Comparison of ENCODE assay signal across 20 cellular contexts in genomic region chr14:70896981-70897380, GRCh38. TPM values are rescaled to one million over a fixed set of nuclear protein-coding genes. Genes with fewer than 3 reads are reported as not detected.
DNase-seq lines count a peak whose midpoint lies in the region; ATAC-seq and TF ChIP-seq lines count a peak whose summit lies in the region.
"Had no signal": no experiment of that assay in that cellular context is flagged by ENCODE, and none has a peak within 500 bp of the region (broad histone marks: within the 10 kb centered on the region; RNA-seq: fewer than 3 reads in every experiment).

No MANE protein-coding gene starts in this region.

- peak overlapping the region; percentile 68; the same call in 1 of the 2 replicates for H2AK5ac ChIP-seq in IMR-90 (ENCODE audit: low read depth, low read length)
- H2AK5ac ChIP-seq in trophoblast cell (ENCODE audit: low read length): no peak overlapping the region

- H3K27ac ChIP-seq in AG04450 (ENCODE audit: low read depth, low read length) (peak overlapping the region; percentile 73), IMR-90 (ENCODE audit: insufficient read depth, low read length) (peak overlapping the region; percentile 61; the same call in 1 of the 2 replicates), trophoblast cell (ENCODE audit: low read depth, low read length) (no peak overlapping the region)
- H3K27ac ChIP-seq: brain microvascular endothelial cell, WERI-Rb-1 had no signal

- H3K36me3 ChIP-seq in IMR-90 (ENCODE audit: control insufficient read depth, insufficient read depth, low read length): no peaks in the 10 kb centered on the region
- H3K36me3 ChIP-seq in trophoblast cell (ENCODE audit: control insufficient read depth in 1 of 2, insufficient read depth in 2 of 2, low read length in 2 of 2): no peaks in the 10 kb centered on the region
- H3K36me3 ChIP-seq in HAP-1 (replicated peaks): no peaks in the 10 kb centered on the region
- H3K36me3 ChIP-seq: brain microvascular endothelial cell, MG63, WERI-Rb-1 had no signal

- TF ChIP-seq RAD21 in IMR-90 (IDR thresholded peaks at IDR 0.05; ENCODE audit: low read length): no peak

- H3K9me3 ChIP-seq in AG04450 (ENCODE audit: control insufficient read depth, insufficient read depth, low read length) (no peaks in the 10 kb centered on the region), IMR-90 (ENCODE audit: control insufficient read depth, insufficient read depth, low read length) (no peaks in the 10 kb centered on the region), trophoblast cell (ENCODE audit: insufficient read depth, low read depth, low read length) (no peaks in the 10 kb centered on the region), HAP-1 (no peaks in the 10 kb centered on the region)
- H3K9me3 ChIP-seq: MG63 had no signal

- H3K4me2 ChIP-seq in IMR-90 (ENCODE audit: low read depth, low read length): peak overlapping the region; percentile 83
- no peak overlapping the region for H3K4me2 ChIP-seq in trophoblast cell (ENCODE audit: low read length)

- peak; percentile 18 for ATAC-seq in IMR-90 (ENCODE audit: low read depth)
- ATAC-seq: activated T-helper 17 cell treated with anti-CD3 and anti-CD28 coated beads, Interleukin-2, amount 50 U/mL, for 72 hours; Right ventricle myocardium inferior had no signal

- POLR2A ChIA-PET in AG04450 (lab: Yijun Ruan, JAX) (no interaction called here), IMR-90 (lab: Charles Lee; ENCODE audit: unreplicated experiment) (no interaction called here)

- H2BK120ac ChIP-seq in IMR-90 (ENCODE audit: low read depth, low read length): peak overlapping the region; percentile 65
- H2BK120ac ChIP-seq in trophoblast cell (ENCODE audit: insufficient read depth, low read length, poor library complexity): no peak overlapping the region

- peak overlapping the region; percentile 3; the same call in 1 of the 2 replicates for H4K5ac ChIP-seq in IMR-90 (ENCODE audit: low read depth, low read length)

- H3K14ac ChIP-seq in IMR-90 (replicated peaks; ENCODE audit: low read depth, low read length): peak overlapping the region; percentile 71; the same call in 1 of the 2 replicates
- no peak overlapping the region for H3K14ac ChIP-seq in trophoblast cell (ENCODE audit: low read length)

- H4K20me1 ChIP-seq in IMR-90 (ENCODE audit: insufficient read depth, low read length): no peaks in the 10 kb centered on the region

- intact Hi-C loops in IMR-90 (cut with micrococcal nuclease): no loop called here

- no peak for DNase-seq in AG04450 (ENCODE audit: low read depth, low spot score)
- DNase-seq in IMR-90: no peak
- peak; percentile 46 for DNase-seq in epithelial cell of esophagus (ENCODE audit: low read depth)
- DNase-seq in trophoblast cell: peak; percentile 62 to 70
- DNase-seq in KG1 (lab: John Stamatoyannopoulos, UW): no peak
- DNase-seq in HAP-1 (ENCODE audit: low spot score in 2 of 2): no peak
- no peak for DNase-seq in C1 segment of cervical spinal cord (lab: John Stamatoyannopoulos, UW)
- DNase-seq in GM03348 (ENCODE audit: low spot score): no peak
- DNase-seq: activated CD4-positive, alpha-beta T cell treated with anti-CD3 and anti-CD28 coated beads, Interleukin-2, amount 50 U/mL, for 1 hour; brain microvascular endothelial cell; cortex of kidney; endodermal cell; H9; MG63; NCI-H1417 treated with DMSO at 0.1 percent for 48 hours; NCI-H2081 treated with DMSO at 0.1 percent for 48 hours; NCI-H774; WERI-Rb-1 had no signal

- TF ChIP-seq CTCF in AG04450 (IDR thresholded peaks at IDR 0.05; ENCODE audit: low read depth, low read length) (no peak), IMR-90 (conservative IDR thresholded peaks at IDR 0.05; ENCODE audit: low read depth, low read length) (no peak), epithelial cell of esophagus (IDR thresholded peaks at IDR 0.05; ENCODE audit: insufficient read depth, low read depth, low read length, missing control alignments) (no peak)

- H2BK15ac ChIP-seq in IMR-90 (ENCODE audit: low read depth, low read length): peak overlapping the region; percentile 46; the same call in 1 of the 3 replicates

- H2BK12ac ChIP-seq in trophoblast cell (ENCODE audit: low read length): no peak overlapping the region

- no TSS peak for BruUV-seq in IMR-90 (replicated peaks; lab: Mats Ljungman, UMichigan)

- H3K23ac ChIP-seq in IMR-90 (ENCODE audit: low read depth, low read length): 0 out of 2 replicates have a peak overlapping the region, but pooled peaks have one; percentile 53
- H3K23ac ChIP-seq in trophoblast cell (ENCODE audit: low read length): no peak overlapping the region

- peak overlapping the region; percentile 75; the same call in 1 of the 2 replicates for H3K18ac ChIP-seq in IMR-90 (ENCODE audit: low read depth, low read length)
- H3K18ac ChIP-seq in trophoblast cell (ENCODE audit: low read length): no peak overlapping the region

- peak overlapping the region; percentile 68 for H2AFZ ChIP-seq in IMR-90 (replicated peaks; ENCODE audit: low read length, poor library complexity)
- H2AFZ ChIP-seq in trophoblast cell (ENCODE audit: insufficient read depth, low read length, poor library complexity): no peak overlapping the region

- H4K8ac ChIP-seq in IMR-90 (ENCODE audit: low read depth in 2 of 2, low read length in 2 of 2): peak overlapping the region in 1 of 2 experiments; percentile 64; a peak in 1 of 4 replicates
- H4K8ac ChIP-seq in trophoblast cell (ENCODE audit: low read depth, low read length): no peak overlapping the region

- H2BK5ac ChIP-seq in IMR-90 (ENCODE audit: low read depth, low read length, poor library complexity, severe bottlenecking) (peak overlapping the region; percentile 77), trophoblast cell (ENCODE audit: low read depth, low read length, poor library complexity) (no peak overlapping the region)

- no peak overlapping the region for H4K12ac ChIP-seq in trophoblast cell (ENCODE audit: low read depth, low read length)

- H3K4me1 ChIP-seq in IMR-90 (ENCODE audit: control insufficient read depth, insufficient read depth, low read length): peaks cover 12% of the 10 kb centered on the region
- peaks cover 4 to 5% of the 10 kb centered on the region in 2 experiments for H3K4me1 ChIP-seq in trophoblast cell (ENCODE audit: control insufficient read depth in 1 of 2, insufficient read depth in 2 of 2, low read length in 2 of 2)
- no peaks in the 10 kb centered on the region for H3K4me1 ChIP-seq in HAP-1

- WGBS in IMR-90 (ENCODE audit: extremely low coverage in 2 of 2, insufficient read length in 1 of 2), 2 experiments: no CpG with 5 or more reads among the region's 3 CpGs
- WGBS in trophoblast cell (ENCODE audit: extremely low coverage, insufficient coverage, insufficient read length): no CpG with 5 or more reads among the region's 3 CpGs

- in situ Hi-C loops in IMR-90 (cut with MboI; ENCODE audit: low sequenced_read_pairs) (no loop called here), HAP-1 (cut with MboI; ENCODE audit: low sequenced_read_pairs) (no loop called here)

- dilution Hi-C loops in IMR-90 (cut with HindIII; ENCODE audit: low sequenced_read_pairs, unreplicated experiment): no loop called here

- H3K9me1 ChIP-seq in IMR-90 (ENCODE audit: insufficient read depth, low read length): peaks cover 6% of the 10 kb centered on the region

- CTCF ChIA-PET in AG04450 (lab: Charles Lee): interaction anchor here (0.9 to 4.3 kb wide), 3 partner anchors 10 to 79 kb away, joined by 5 to 26 read pairs (median 15); partner anchors contain the start of gene PCNX1
- CTCF ChIA-PET in IMR-90 (lab: Yijun Ruan, JAX): no interaction called here

- no peak for TF ChIP-seq POLR2A in IMR-90 (IDR thresholded peaks at IDR 0.05; ENCODE audit: low read depth, low read length)

- no peak overlapping the region for H3K9ac ChIP-seq in IMR-90 (ENCODE audit: low read depth, low read length)
- no peak overlapping the region for H3K9ac ChIP-seq in trophoblast cell (ENCODE audit: low read length)

- H2BK20ac ChIP-seq in IMR-90 (ENCODE audit: low read depth, low read length): peak overlapping the region; percentile 59

- no peak overlapping the region for H3K56ac ChIP-seq in IMR-90 (ENCODE audit: extremely low read depth, insufficient read depth, low read length)

- no peaks in the 10 kb centered on the region for H3K79me2 ChIP-seq in trophoblast cell (ENCODE audit: control insufficient read depth, insufficient read depth, low read length, poor library complexity)

- H3K27me3 ChIP-seq in AG04450 (ENCODE audit: control insufficient read depth, insufficient read depth, low read length) (no peaks in the 10 kb centered on the region), IMR-90 (ENCODE audit: control insufficient read depth, insufficient read depth, low read length) (no peaks in the 10 kb centered on the region), trophoblast cell (ENCODE audit: insufficient read depth, low read length) (no peaks in the 10 kb centered on the region), HAP-1 (ENCODE audit: low read depth) (no peaks in the 10 kb centered on the region)
- H3K27me3 ChIP-seq: brain microvascular endothelial cell, MG63 had no signal

- peak overlapping the region; percentile 76 for H3K4ac ChIP-seq in IMR-90 (ENCODE audit: low read depth, low read length)
- H3K4ac ChIP-seq in trophoblast cell (ENCODE audit: low read depth, low read length): no peak overlapping the region

- no peak overlapping the region for H2AK9ac ChIP-seq in IMR-90 (replicated peaks; ENCODE audit: low read depth, low read length, poor library complexity)

- H3K4me3 ChIP-seq in AG04450 (ENCODE audit: low read depth, low read length) (no peak overlapping the region; the same call in 1 of the 2 replicates), IMR-90 (ENCODE audit: insufficient read depth, low read depth, low read length) (no peak overlapping the region), epithelial cell of esophagus (ENCODE audit: low read length) (no peak overlapping the region), trophoblast cell (ENCODE audit: low read depth, low read length) (no peak overlapping the region), HAP-1 (no peak overlapping the region)
- H3K4me3 ChIP-seq: MG63 had no signal

- H4K91ac ChIP-seq in IMR-90 (ENCODE audit: insufficient read depth, low read depth, low read length) (peak overlapping the region; percentile 69; the same call in 1 of the 2 replicates), trophoblast cell (ENCODE audit: low read depth, low read length) (no peak overlapping the region)

- no peaks in the 10 kb centered on the region for H3K79me1 ChIP-seq in IMR-90 (ENCODE audit: low read depth in 1 of 2, low read length in 2 of 2)
- H3K79me1 ChIP-seq in trophoblast cell (ENCODE audit: low read length): no peaks in the 10 kb centered on the region

TF ChIP-seq in IMR-90, 13 proteins besides CTCF, POLR2A, EP300 and RAD21 (continues in another document):
- no peak for TF ChIP-seq FOS (IDR thresholded peaks at IDR 0.05; ENCODE audit: low read depth, low read length)
- no peak for TF ChIP-seq RCOR1 (IDR thresholded peaks at IDR 0.05; ENCODE audit: insufficient replicate concordance, low read length)
- TF ChIP-seq MAZ (IDR thresholded peaks at IDR 0.05; ENCODE audit: borderline replicate concordance, low read depth, low read length): no peak

RNA-seq across cellular contexts. Expression of gene PCNX1, which starts 10.3 kb away (rescaled TPM):
- polyA plus RNA-seq in AG04450 (2011; rRNA removed) (47.1 and 54.2 TPM in 2 replicates), IMR-90 (2012; rRNA removed) (15.0 and 15.1 TPM in 2 replicates)
- 144 and 163 TPM in 2 replicates for polyA minus RNA-seq in AG04450 (2011; rRNA and poly(A)+ RNA removed)
- total RNA-seq in IMR-90 (2012; rRNA removed): 43.7 and 45.3 TPM in 2 replicates
- polyA plus RNA-seq in IMR-90 (2012; cell fraction: cytosol; rRNA removed): 4.5 and 7.1 TPM in 2 replicates
- 23.2 and 40.0 TPM in 2 replicates for polyA plus RNA-seq in IMR-90 (2012; cell fraction: nucleus; rRNA removed; ENCODE audit: low replicate concordance)
- polyA plus RNA-seq in trophoblast cell (2013): 27.8 and 29.2 TPM in 2 replicates

Comparison
In these comparisons a context has a peak if more than half of its experiments do, and no peak if none do; other contexts are left out.
1. DNase-seq: peak in epithelial cell of esophagus (single experiment) and trophoblast cell (2 of 2); none in AG04450 (single experiment), IMR-90 (single experiment), KG1 (single experiment), HAP-1 (0 of 2), C1 segment of cervical spinal cord (0 of 14) and GM03348 (single experiment).